ENCODE assay signal across 21 cellular contexts in the genomic region with DNA sequence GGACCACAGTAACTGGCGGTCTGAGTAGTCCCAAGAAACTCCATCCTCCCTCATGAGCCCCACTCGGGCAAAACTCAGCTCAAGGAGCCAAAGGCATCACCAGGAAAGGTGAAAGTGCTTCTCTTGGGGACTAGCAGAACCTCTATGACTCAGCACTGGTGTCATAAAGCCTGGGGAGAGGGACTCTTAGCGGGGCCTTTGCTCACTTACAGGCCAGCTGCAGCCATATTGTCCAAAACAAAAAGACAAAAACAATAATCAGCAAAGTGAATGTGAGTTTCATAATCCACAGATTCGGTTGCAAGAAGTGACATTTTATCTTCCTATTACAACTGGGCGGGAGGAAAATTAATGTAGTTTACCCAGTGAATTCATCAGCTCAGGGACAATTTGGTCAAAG. TPM values are rescaled to one million over a fixed set of nuclear protein-coding genes. Genes with fewer than 3 reads are reported as not detected.
A peak's percentile ranks its signal among the peaks of the same experiment; 100 is the strongest.
DNase-seq lines count a peak whose midpoint lies in the region; ATAC-seq and TF ChIP-seq lines count a peak whose summit lies in the region.
"Had no signal": no experiment of that assay in that cellular context is flagged by ENCODE, and none has a peak within 500 bp of the region (broad histone marks: within the 10 kb centered on the region; RNA-seq: fewer than 3 reads in every experiment).

TSS of gene TEKT5 (minus strand) at position 101 of the 400 bp plus-strand sequence. CDS start at position 44, 57 bp downstream.

- no peak within 1 kb of the TSS for H3K4me2 ChIP-seq in osteoblast (ENCODE audit: insufficient read depth, low read length)
- H3K4me2 ChIP-seq in Karpas-422 (ENCODE audit: low read depth, low read length, poor library complexity, severe bottlenecking): no peak within 1 kb of the TSS

- no peaks in the 10 kb centered on the region for H4K20me1 ChIP-seq in osteoblast (ENCODE audit: insufficient read depth, low read length)
- no peaks in the 10 kb centered on the region for H4K20me1 ChIP-seq in Karpas-422 (ENCODE audit: insufficient read depth, low read depth, low read length)

- POLR2A ChIA-PET in GM10248 (lab: Yijun Ruan, JAX): no interaction called here
- POLR2A ChIA-PET in HEK293 (lab: Yijun Ruan, JAX): no interaction called here

- peak; percentile 10 for DNase-seq in GM10248 (ENCODE audit: extremely low spot score)
- DNase-seq in RPMI8226: peak; percentile 19
- DNase-seq in osteoblast (ENCODE audit: insufficient read length, low spot score, missing footprints): peak; percentile 59
- DNase-seq in Karpas-422: no peak
- DNase-seq in sciatic nerve (ENCODE audit: low spot score): no peak
- no peak for DNase-seq in NCI-H2196 (lab: John Stamatoyannopoulos, UW; ENCODE audit: unreplicated experiment)
- DNase-seq: ACHN; AML-193; CD4-positive, alpha-beta memory T cell; DMS153; DND-41; EL; GM23248; Kasumi-1 had no signal

- H3K4me3 ChIP-seq in HEK293 (ENCODE audit: low read depth, low read length): no peak within 1 kb of the TSS
- no peak within 1 kb of the TSS for H3K4me3 ChIP-seq in osteoblast (ENCODE audit: insufficient read depth, low read length)
- H3K4me3 ChIP-seq in Karpas-422 (ENCODE audit: low read length): no peak within 1 kb of the TSS
- H3K4me3 ChIP-seq: GM23248, HAP-1 had no signal

- CTCF ChIA-PET in GM10248 (lab: Yijun Ruan, JAX): interaction anchor here (1.0 kb wide), 1 partner anchor 27 kb away, joined by 3 read pairs; no protein-coding TSS in a partner anchor
- CTCF ChIA-PET in HEK293 (lab: Yijun Ruan, JAX): no interaction called here

- H3K27ac ChIP-seq in HEK293 (ENCODE audit: extremely low read depth, low read depth, low read length): no peak within 1 kb of the TSS
- H3K27ac ChIP-seq in osteoblast (ENCODE audit: low read depth, low read length): no peak within 1 kb of the TSS
- no peak within 1 kb of the TSS for H3K27ac ChIP-seq in Karpas-422 (ENCODE audit: low read length)
- H3K27ac ChIP-seq: C4-2B, GM23248 had no signal

- H3K4me1 ChIP-seq in HEK293 (ENCODE audit: control insufficient read depth, insufficient read depth, low read length) (no peaks in the 10 kb centered on the region), osteoblast (ENCODE audit: insufficient read depth, low read length) (no peaks in the 10 kb centered on the region), Karpas-422 (ENCODE audit: low read length) (0 out of 2 replicates have a peak, but pooled peaks cover 3% of the 10 kb centered on the region)
- H3K4me1 ChIP-seq: HAP-1 had no signal

- TF ChIP-seq CTCF in GM10248 (IDR thresholded peaks at IDR 0.05; ENCODE audit: control extremely low read depth, extremely low read depth, low read depth, missing control alignments) (no peak), HEK293 (tag by site-specific recombination; IDR thresholded peaks at IDR 0.05) (no peak), osteoblast (IDR thresholded peaks at IDR 0.05; ENCODE audit: extremely low read depth, low read depth, low read length) (no peak)

- intact Hi-C loops in sciatic nerve (cut with DNase I): no loop called here

- H3K9ac ChIP-seq in Karpas-422 (ENCODE audit: low read length): no peak within 1 kb of the TSS
- H3K9ac ChIP-seq: GM23248 had no signal

- H2AFZ ChIP-seq in osteoblast (ENCODE audit: low read length): no peak within 1 kb of the TSS
- H2AFZ ChIP-seq in Karpas-422 (ENCODE audit: low read length): no peak within 1 kb of the TSS
- H2AFZ ChIP-seq: GM23248 had no signal

- ATAC-seq in GM21576 (IDR thresholded peaks at IDR 0.05; ENCODE audit: unreplicated experiment) (no peak), sciatic nerve (no peak)

- H3K27me3 ChIP-seq in osteoblast (ENCODE audit: insufficient read depth, low read length) (no peaks in the 10 kb centered on the region), Karpas-422 (ENCODE audit: low read length) (no peaks in the 10 kb centered on the region)

- H3K79me2 ChIP-seq in osteoblast (ENCODE audit: insufficient read depth, low read length): no peaks in the 10 kb centered on the region
- H3K79me2 ChIP-seq in Karpas-422 (ENCODE audit: low read length): no peaks in the 10 kb centered on the region

- H3K36me3 ChIP-seq in HEK293 (ENCODE audit: control insufficient read depth in 2 of 2, insufficient read depth in 1 of 2, low read length in 2 of 2) (no peaks in the 10 kb centered on the region), osteoblast (ENCODE audit: insufficient read depth, low read length) (no peaks in the 10 kb centered on the region), Karpas-422 (ENCODE audit: insufficient read depth, low read length) (no peaks in the 10 kb centered on the region)
- H3K36me3 ChIP-seq: HAP-1 had no signal

- H3K9me2 ChIP-seq in Karpas-422 (replicated peaks; ENCODE audit: insufficient read depth, low read length): no peaks in the 10 kb centered on the region

- H3K9me3 ChIP-seq in HEK293 (ENCODE audit: control insufficient read depth, insufficient read depth, low read depth, low read length): no peaks in the 10 kb centered on the region
- H3K9me3 ChIP-seq in osteoblast (ENCODE audit: low read depth, low read length): no peaks in the 10 kb centered on the region
- no peaks in the 10 kb centered on the region for H3K9me3 ChIP-seq in Karpas-422 (ENCODE audit: low read length)
- H3K9me3 ChIP-seq: HAP-1 had no signal

TF ChIP-seq in HEK293, 187 proteins besides CTCF, POLR2A, EP300 and RAD21:
- no peak for TF ChIP-seq ZNF2 (tag by site-specific recombination; IDR thresholded peaks at IDR 0.05)
- no peak for TF ChIP-seq ZNF157 (tag by site-specific recombination; IDR thresholded peaks at IDR 0.05)
- TF ChIP-seq ZNF133 (tag by site-specific recombination; IDR thresholded peaks at IDR 0.05): no peak
- TF ChIP-seq MEIS1 (CRISPR knock-in tag; IDR thresholded peaks at IDR 0.05; ENCODE audit: borderline replicate concordance): no peak
- TF ChIP-seq FEZF1 (tag by site-specific recombination; IDR thresholded peaks at IDR 0.05): 0 out of 2 replicates have a peak, but pooled peaks have one; percentile 17

RNA-seq across cellular contexts. Expression of gene TEKT5, which starts in this region (rescaled TPM):
- 0.29 and 0.36 TPM in 2 replicates for total RNA-seq in osteoblast
- total RNA-seq in Karpas-422 (2014; rRNA removed; shearing (Covaris generic); ENCODE audit: low replicate concordance): 1.6 and 2.6 TPM in 2 replicates
- not detected for total RNA-seq in sciatic nerve
- total RNA-seq: CD4-positive, alpha-beta memory T cell; G401; GM23248; H4; HT-29 had no signal

Comparison
In these comparisons a context has a peak if more than half of its experiments do, and no peak if none do; other contexts are left out.
1. Peak in DNase-seq in osteoblast; RNA of the gene not detected or under 1 TPM.
2. DNase-seq: peak in GM10248 (single experiment) and RPMI8226 (single experiment); none in Karpas-422 (single experiment), sciatic nerve (single experiment) and NCI-H2196 (single experiment).